Comparison of ENCODE assay signal across 2 cellular contexts in the genomic region with DNA sequence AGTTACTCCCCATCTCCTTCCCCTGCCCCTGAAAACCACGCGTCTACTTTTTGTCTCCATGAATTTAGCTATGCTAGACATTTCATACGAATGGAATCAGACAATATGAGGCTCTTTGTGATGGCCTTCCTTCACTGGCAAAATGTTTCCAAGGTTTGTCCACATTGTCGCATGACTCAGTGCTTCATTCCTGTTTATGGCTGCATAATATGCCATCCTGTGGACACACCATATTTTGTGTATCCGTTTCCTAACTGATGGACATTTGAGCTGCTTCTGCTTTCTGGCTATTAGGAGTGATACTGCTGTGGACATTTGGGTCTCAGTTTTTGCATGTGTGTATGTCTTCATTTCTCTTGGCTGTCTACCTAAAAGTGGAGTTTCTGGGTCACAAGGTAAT.
TF ChIP-seq lines count a peak whose summit lies in the region.

No MANE protein-coding gene starts in this region.

TF ChIP-seq in HEK293, 187 proteins besides CTCF, POLR2A, EP300 and RAD21:
- no peak for TF ChIP-seq SALL2 (tag by site-specific recombination; IDR thresholded peaks at IDR 0.05; ENCODE audit: borderline replicate concordance)
- peak; percentile 84 for TF ChIP-seq ZNF146 (tag by site-specific recombination; IDR thresholded peaks at IDR 0.05)

TF ChIP-seq in K562, 482 proteins besides CTCF, POLR2A, EP300 and RAD21:
- TF ChIP-seq ZNF121 (CRISPR knock-in tag; conservative IDR thresholded peaks at IDR 0.05) (0 out of 2 replicates have a peak, but pooled peaks have one; percentile 0), ZNF146 (CRISPR knock-in tag; IDR thresholded peaks at IDR 0.05; ENCODE audit: unreplicated experiment) (peak; percentile 83), CBX1 (IDR thresholded peaks at IDR 0.05; ENCODE audit: low read depth) (no peak)
